ENCODE assay signal across 21 cellular contexts in genomic region chr10:22932626-22933370, GRCh38. TPM values are rescaled to one million over a fixed set of nuclear protein-coding genes. Genes with fewer than 3 reads are reported as not detected.
A peak's percentile ranks its signal among the peaks of the same experiment; 100 is the strongest.
DNase-seq lines count a peak whose midpoint lies in the region; ATAC-seq and TF ChIP-seq lines count a peak whose summit lies in the region.
"Had no signal": no experiment of that assay in that cellular context is flagged by ENCODE, and none has a peak within 500 bp of the region (broad histone marks: within the 10 kb centered on the region; RNA-seq: fewer than 3 reads in every experiment).

No MANE protein-coding gene starts in this region.

- no peaks in the 10 kb centered on the region for H3K27me3 ChIP-seq in aorta (ENCODE audit: control insufficient read depth in 1 of 2, insufficient read depth in 2 of 2, low read length in 1 of 2)

- peak overlapping the region in 1 of 2 donors; percentile 36 for H3K27ac ChIP-seq in aorta (ENCODE audit: low read depth in 1 of 2, low read length in 2 of 2)
- H3K27ac ChIP-seq: 22Rv1, adrenal gland, transverse colon had no signal

- H3K36me3 Mint-ChIP-seq in activated CD4-positive, alpha-beta T cell treated with anti-CD3 and anti-CD28 coated beads, Interleukin-2, amount 10 ng/mL, durations not matched to agents 24 days and 14 days (ENCODE audit: low read depth), result no peaks in the 10 kb centered on the region
- H3K36me3 Mint-ChIP-seq in activated CD4-positive, alpha-beta T cell treated with anti-CD3 and anti-CD28 coated beads, Interleukin-2, amount 10 ng/mL, durations not matched to agents 7 days and 5 days (ENCODE audit: low read depth), result no peaks in the 10 kb centered on the region

- WGBS in aorta, 2 donors, result 15 to 22% methylated on average over 5 of the region's 5 CpGs

- intact Hi-C loops in activated CD4-positive, alpha-beta T cell treated with anti-CD3 and anti-CD28 coated beads, Interleukin-2, amount 10 ng/mL, durations not matched to agents 24 days and 14 days (cut with micrococcal nuclease), result no loop called here
- intact Hi-C loops in aorta (cut with DNase I), result no loop called here

- peaks cover 2% of the 10 kb centered on the region for H3K27me3 Mint-ChIP-seq in activated CD4-positive, alpha-beta T cell treated with anti-CD3 and anti-CD28 coated beads, Interleukin-2, amount 10 ng/mL, durations not matched to agents 24 days and 14 days
- peaks cover 1% of the 10 kb centered on the region for H3K27me3 Mint-ChIP-seq in activated CD4-positive, alpha-beta T cell treated with anti-CD3 and anti-CD28 coated beads, Interleukin-2, amount 10 ng/mL, durations not matched to agents 7 days and 5 days

- H3K9me3 Mint-ChIP-seq in activated CD4-positive, alpha-beta T cell treated with anti-CD3 and anti-CD28 coated beads, Interleukin-2, amount 10 ng/mL, durations not matched to agents 24 days and 14 days, result no peaks in the 10 kb centered on the region
- H3K9me3 Mint-ChIP-seq in activated CD4-positive, alpha-beta T cell treated with anti-CD3 and anti-CD28 coated beads, Interleukin-2, amount 10 ng/mL, durations not matched to agents 7 days and 5 days, result no peaks in the 10 kb centered on the region

- peak; percentile 30 for DNase-seq in activated CD4-positive, alpha-beta T cell treated with anti-CD3 and anti-CD28 coated beads, Interleukin-2, amount 10 ng/mL, durations not matched to agents 24 days and 14 days
- DNase-seq in activated CD4-positive, alpha-beta T cell treated with anti-CD3 and anti-CD28 coated beads, Interleukin-2, amount 50 U/mL, for 48 hours, result no peak
- peak; percentile 10 for DNase-seq in astrocyte of the hippocampus (ENCODE audit: low read depth, low spot score)
- peak; percentile 38 for DNase-seq in midbrain (lab: John Stamatoyannopoulos, UW)
- DNase-seq in aorta, result peak in 1 of 2 donors; percentile 53
- no peak for DNase-seq in activated naive CD4-positive, alpha-beta T cell treated with Interleukin-2 at 50 U/mL for 16 hours
- DNase-seq in GM13977 (ENCODE audit: low spot score), result no peak
- no peak for DNase-seq in activated CD4-positive, alpha-beta T cell treated with anti-CD3 and anti-CD28 coated beads, Interleukin-2, amount 10 ng/mL, durations not matched to agents 7 days and 5 days
- DNase-seq: activated CD4-positive, CD25-positive, alpha-beta regulatory T cell treated with anti-CD3 and anti-CD28 coated beads, Interleukin-2, amount 50 U/mL, for 72 hours; caudate nucleus; erythroblast; glutamatergic neuron; MM.1S; NCI-H1694 treated with DMSO at 0.1 percent for 48 hours; SK-N-SH; stimulated activated naive CD4-positive, alpha-beta T cell; transverse colon had no signal

- ATAC-seq in aorta (ENCODE audit: low FRiP score), result peak; percentile 71
- ATAC-seq: left lobe of liver had no signal

- TF ChIP-seq CTCF in GM13977 (IDR thresholded peaks at IDR 0.05; ENCODE audit: extremely low read depth, insufficient read depth, missing control alignments), result no peak

- CTCF ChIA-PET in activated CD4-positive, alpha-beta T cell treated with anti-CD3 and anti-CD28 coated beads, Interleukin-2, amount 10 ng/mL, durations not matched to agents 7 days and 5 days (lab: Charles Lee), result no interaction called here

- POLR2A ChIA-PET in activated CD4-positive, alpha-beta T cell treated with anti-CD3 and anti-CD28 coated beads, Interleukin-2, amount 10 ng/mL, durations not matched to agents 7 days and 5 days (lab: Charles Lee), result no interaction called here

- no peaks in the 10 kb centered on the region for H3K4me1 Mint-ChIP-seq in activated CD4-positive, alpha-beta T cell treated with anti-CD3 and anti-CD28 coated beads, Interleukin-2, amount 10 ng/mL, durations not matched to agents 24 days and 14 days
- peaks cover 1% of the 10 kb centered on the region for H3K4me1 Mint-ChIP-seq in activated CD4-positive, alpha-beta T cell treated with anti-CD3 and anti-CD28 coated beads, Interleukin-2, amount 10 ng/mL, durations not matched to agents 7 days and 5 days

- no peak overlapping the region for H3K27ac Mint-ChIP-seq in activated CD4-positive, alpha-beta T cell treated with anti-CD3 and anti-CD28 coated beads, Interleukin-2, amount 10 ng/mL, durations not matched to agents 24 days and 14 days
- H3K27ac Mint-ChIP-seq in activated CD4-positive, alpha-beta T cell treated with anti-CD3 and anti-CD28 coated beads, Interleukin-2, amount 10 ng/mL, durations not matched to agents 7 days and 5 days, result no peak overlapping the region

- H3K36me3 ChIP-seq in aorta (ENCODE audit: control insufficient read depth in 1 of 2, insufficient read depth in 2 of 2, low read length in 1 of 2), result no peaks in the 10 kb centered on the region
- H3K36me3 ChIP-seq: adrenal gland, transverse colon had no signal

- no peaks in the 10 kb centered on the region for H3K9me3 ChIP-seq in aorta (ENCODE audit: control insufficient read depth, low read length)
- H3K9me3 ChIP-seq: adrenal gland, SK-N-SH, transverse colon had no signal

- in situ Hi-C loops in GM13977 (cut with MboI; ENCODE audit: low pct_unique_long_range_greater_than_20kb, low sequenced_read_pairs, unreplicated experiment), result no loop called here

- no peak overlapping the region for H3K4me3 ChIP-seq in aorta (ENCODE audit: low read length in 2 of 2)
- H3K4me3 ChIP-seq: adrenal gland, transverse colon had no signal

- H3K4me3 Mint-ChIP-seq in activated CD4-positive, alpha-beta T cell treated with anti-CD3 and anti-CD28 coated beads, Interleukin-2, amount 10 ng/mL, durations not matched to agents 24 days and 14 days, result no peak overlapping the region
- no peak overlapping the region for H3K4me3 Mint-ChIP-seq in activated CD4-positive, alpha-beta T cell treated with anti-CD3 and anti-CD28 coated beads, Interleukin-2, amount 10 ng/mL, durations not matched to agents 7 days and 5 days

- peaks cover 0 to 2% of the 10 kb centered on the region in 2 donors for H3K4me1 ChIP-seq in aorta (ENCODE audit: control insufficient read depth in 1 of 2, insufficient read depth in 2 of 2, low read length in 2 of 2)
- H3K4me1 ChIP-seq: adrenal gland had no signal

RNA-seq across cellular contexts. Expression of gene ARMC3, which starts 4.9 kb away (rescaled TPM):
- total RNA-seq in activated CD4-positive, alpha-beta T cell treated with anti-CD3 and anti-CD28 coated beads, Interleukin-2, amount 10 ng/mL, durations not matched to agents 24 days and 14 days, result not detected in 2 replicates
- not detected for total RNA-seq in aorta
- polyA plus RNA-seq in aorta, result under 1 TPM in 1 of 2 donors, not detected in 1; 0.13 TPM
- not detected for total RNA-seq in activated CD4-positive, alpha-beta T cell treated with anti-CD3 and anti-CD28 coated beads, Interleukin-2, amount 10 ng/mL, durations not matched to agents 7 days and 5 days
- total RNA-seq: adrenal gland, left lobe of liver, transverse colon had no signal
- polyA plus RNA-seq: adrenal gland, BJ, SK-N-SH had no signal

Comparison
In these comparisons a context has a peak if more than half of its experiments do, and no peak if none do; other contexts are left out.
1. DNase-seq: peak in activated CD4-positive, alpha-beta T cell treated with anti-CD3 and anti-CD28 coated beads, Interleukin-2, amount 10 ng/mL, durations not matched to agents 24 days and 14 days (single experiment), astrocyte of the hippocampus (single experiment) and midbrain (single experiment); none in activated CD4-positive, alpha-beta T cell treated with anti-CD3 and anti-CD28 coated beads, Interleukin-2, amount 50 U/mL, for 48 hours (0 of 2), activated naive CD4-positive, alpha-beta T cell treated with Interleukin-2 at 50 U/mL for 16 hours (single experiment), GM13977 (single experiment) and activated CD4-positive, alpha-beta T cell treated with anti-CD3 and anti-CD28 coated beads, Interleukin-2, amount 10 ng/mL, durations not matched to agents 7 days and 5 days (single experiment).